Comparison of ENCODE assay signal across 1 cellular context in the genomic region with DNA sequence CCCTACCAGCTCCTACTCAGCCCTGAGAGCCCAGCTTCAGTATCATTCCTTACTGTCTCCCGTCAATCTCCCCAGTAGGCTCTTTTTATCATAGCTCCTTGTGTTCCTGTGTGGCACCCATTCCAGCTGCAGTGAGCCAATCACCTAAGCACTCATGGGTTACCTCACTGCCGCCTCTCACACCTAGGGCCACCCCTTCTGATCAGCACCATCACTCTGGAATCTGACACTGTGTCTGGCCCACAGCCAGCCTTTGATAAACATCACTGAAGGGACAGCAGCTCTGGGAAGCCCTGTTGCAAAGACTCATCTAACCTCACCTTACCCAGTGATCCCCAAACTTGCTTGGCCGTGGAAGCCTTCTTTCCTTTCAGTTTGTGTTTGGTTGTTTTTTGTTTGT.
TF ChIP-seq lines count a peak whose summit lies in the region.

No MANE protein-coding gene starts in this region.

TF ChIP-seq in HepG2, 621 proteins besides CTCF, POLR2A, EP300 and RAD21 (continued from another document):
- TF ChIP-seq, protein P1, sequence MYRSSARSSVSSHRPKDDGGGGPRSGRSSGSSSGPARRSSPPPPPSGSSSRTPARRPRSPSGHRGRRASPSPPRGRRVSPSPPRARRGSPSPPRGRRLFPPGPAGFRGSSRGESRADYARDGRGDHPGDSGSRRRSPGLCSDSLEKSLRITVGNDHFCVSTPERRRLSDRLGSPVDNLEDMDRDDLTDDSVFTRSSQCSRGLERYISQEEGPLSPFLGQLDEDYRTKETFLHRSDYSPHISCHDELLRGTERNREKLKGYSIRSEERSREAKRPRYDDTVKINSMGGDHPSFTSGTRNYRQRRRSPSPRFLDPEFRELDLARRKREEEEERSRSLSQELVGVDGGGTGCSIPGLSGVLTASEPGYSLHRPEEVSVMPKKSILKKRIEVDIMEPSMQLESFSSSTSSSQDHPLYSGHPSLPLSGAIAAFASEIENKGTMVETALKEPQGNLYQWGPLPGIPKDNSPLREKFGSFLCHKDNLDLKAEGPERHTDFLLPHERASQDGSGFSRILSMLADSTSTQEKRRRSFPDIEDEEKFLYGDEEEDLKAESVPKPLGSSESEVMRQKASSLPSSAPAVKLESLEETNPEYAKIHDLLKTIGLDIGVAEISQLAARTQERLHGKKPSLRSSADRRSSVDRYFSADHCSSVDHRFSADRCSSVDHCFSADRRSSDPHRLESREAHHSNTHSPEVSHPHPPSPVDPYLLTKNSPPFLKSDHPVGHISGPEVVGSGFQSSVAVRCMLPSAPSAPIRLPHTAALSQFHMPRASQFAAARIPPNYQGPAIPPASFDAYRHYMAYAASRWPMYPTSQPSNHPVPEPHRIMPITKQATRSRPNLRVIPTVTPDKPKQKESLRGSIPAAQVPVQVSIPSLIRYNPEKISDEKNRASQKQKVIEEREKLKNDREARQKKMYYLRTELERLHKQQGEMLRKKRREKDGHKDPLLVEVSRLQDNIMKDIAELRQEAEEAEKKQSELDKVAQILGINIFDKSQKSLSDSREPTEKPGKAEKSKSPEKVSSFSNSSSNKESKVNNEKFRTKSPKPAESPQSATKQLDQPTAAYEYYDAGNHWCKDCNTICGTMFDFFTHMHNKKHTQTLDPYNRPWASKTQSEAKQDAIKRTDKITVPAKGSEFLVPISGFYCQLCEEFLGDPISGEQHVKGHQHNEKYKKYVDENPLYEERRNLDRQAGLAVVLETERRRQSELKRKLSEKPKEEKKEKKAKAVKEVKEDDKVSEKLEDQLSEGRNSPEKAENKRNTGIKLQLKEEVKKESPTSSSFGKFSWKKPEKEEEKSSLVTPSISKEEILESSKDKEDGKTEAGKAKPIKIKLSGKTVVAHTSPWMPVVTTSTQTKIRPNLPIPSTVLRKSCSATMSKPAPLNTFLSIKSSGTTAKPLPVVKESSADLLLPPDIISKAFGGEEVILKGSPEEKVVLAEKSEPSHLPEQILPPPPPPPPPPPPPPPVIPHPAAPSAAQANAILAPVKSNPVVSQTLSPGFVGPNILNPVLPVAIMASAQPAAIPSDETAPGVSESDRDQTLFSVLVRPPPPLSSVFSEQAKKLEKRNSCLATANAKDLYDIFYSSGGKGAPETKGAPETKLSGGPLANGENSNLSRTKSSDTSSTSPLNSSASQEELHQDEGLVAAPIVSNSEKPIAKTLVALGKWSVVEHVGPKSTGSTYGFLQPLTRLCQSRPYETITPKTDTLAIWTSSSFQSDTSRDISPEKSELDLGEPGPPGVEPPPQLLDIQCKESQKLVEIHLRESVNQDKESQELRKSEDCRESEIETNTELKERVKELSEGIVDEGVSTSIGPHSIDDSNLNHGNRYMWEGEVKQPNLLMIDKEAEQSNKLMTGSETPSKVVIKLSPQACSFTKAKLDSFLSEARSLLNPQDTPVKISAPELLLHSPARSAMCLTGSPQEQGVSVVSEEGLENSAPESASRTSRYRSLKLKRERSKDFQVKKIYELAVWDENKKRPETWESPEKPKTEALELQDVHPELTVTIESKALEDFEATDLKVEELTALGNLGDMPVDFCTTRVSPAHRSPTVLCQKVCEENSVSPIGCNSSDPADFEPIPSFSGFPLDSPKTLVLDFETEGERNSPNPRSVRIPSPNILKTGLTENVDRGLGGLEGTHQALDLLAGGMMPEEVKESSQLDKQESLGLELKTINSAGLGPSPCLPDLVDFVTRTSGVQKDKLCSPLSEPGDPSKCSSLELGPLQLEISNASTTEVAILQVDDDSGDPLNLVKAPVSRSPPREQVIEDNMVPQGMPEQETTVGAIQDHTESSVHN (CRISPR knock-in tag; IDR thresholded peaks at IDR 0.05): no peak
- TF ChIP-seq FOXP1 (IDR thresholded peaks at IDR 0.05): 0 out of 2 replicates have a peak, but pooled peaks have one; percentile 24
- no peak for TF ChIP-seq FOXP1 (CRISPR knock-in tag; IDR thresholded peaks at IDR 0.05)
- no peak for TF ChIP-seq HIVEP1 (CRISPR knock-in tag; IDR thresholded peaks at IDR 0.05)
- TF ChIP-seq, protein P2, sequence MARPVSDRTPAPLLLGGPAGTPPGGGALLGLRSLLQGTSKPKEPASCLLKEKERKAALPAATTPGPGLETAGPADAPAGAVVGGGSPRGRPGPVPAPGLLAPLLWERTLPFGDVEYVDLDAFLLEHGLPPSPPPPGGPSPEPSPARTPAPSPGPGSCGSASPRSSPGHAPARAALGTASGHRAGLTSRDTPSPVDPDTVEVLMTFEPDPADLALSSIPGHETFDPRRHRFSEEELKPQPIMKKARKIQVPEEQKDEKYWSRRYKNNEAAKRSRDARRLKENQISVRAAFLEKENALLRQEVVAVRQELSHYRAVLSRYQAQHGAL (CRISPR knock-in tag; IDR thresholded peaks at IDR 0.05; ENCODE audit: not compliant biosample characterization): no peak
- no peak for TF ChIP-seq KDM5B (CRISPR knock-in tag; IDR thresholded peaks at IDR 0.05; ENCODE audit: borderline replicate concordance)
- TF ChIP-seq ZSCAN20 (CRISPR knock-in tag; IDR thresholded peaks at IDR 0.05; ENCODE audit: borderline replicate concordance): no peak
TF ChIP-seq in HepG2: peak in this region for 2.
